In genomic region chr17:81580481-81580880, GRCh38 we compare ENCODE assay signal across 1 cellular context.
TF ChIP-seq lines count a peak whose summit lies in the region.

No MANE protein-coding gene starts in this region.

TF ChIP-seq in GM23338, 12 proteins besides CTCF, POLR2A, EP300 and RAD21:
- no peak for TF ChIP-seq STAT1 (IDR thresholded peaks at IDR 0.05; ENCODE audit: unreplicated experiment)
- no peak for TF ChIP-seq REST (IDR thresholded peaks at IDR 0.05; ENCODE audit: unreplicated experiment)
- TF ChIP-seq ETS1 (IDR thresholded peaks at IDR 0.05) = no peak
- no peak for TF ChIP-seq JUNB (IDR thresholded peaks at IDR 0.05; ENCODE audit: unreplicated experiment)
- TF ChIP-seq EZH2phosphoT487 (IDR thresholded peaks at IDR 0.05; ENCODE audit: unreplicated experiment) = no peak
- no peak for TF ChIP-seq CREB1 (CRISPR knock-in tag; IDR thresholded peaks at IDR 0.05; ENCODE audit: low read depth)
- TF ChIP-seq ZNF114 (CRISPR knock-in tag; IDR thresholded peaks at IDR 0.05) = no peak
- TF ChIP-seq NANOG (IDR thresholded peaks at IDR 0.05; ENCODE audit: borderline replicate concordance) = no peak
- TF ChIP-seq ZNF331 (CRISPR knock-in tag; IDR thresholded peaks at IDR 0.05; ENCODE audit: low read depth) = no peak
- no peak for TF ChIP-seq ZNF462 (CRISPR knock-in tag; IDR thresholded peaks at IDR 0.05)
- no peak for TF ChIP-seq EZH2 (IDR thresholded peaks at IDR 0.05; ENCODE audit: low read depth, unreplicated experiment)
- TF ChIP-seq POLR2AphosphoS5 (IDR thresholded peaks at IDR 0.05; ENCODE audit: low read depth) = no peak
TF ChIP-seq in GM23338: peak in this region for 0.
